In the genomic region with DNA sequence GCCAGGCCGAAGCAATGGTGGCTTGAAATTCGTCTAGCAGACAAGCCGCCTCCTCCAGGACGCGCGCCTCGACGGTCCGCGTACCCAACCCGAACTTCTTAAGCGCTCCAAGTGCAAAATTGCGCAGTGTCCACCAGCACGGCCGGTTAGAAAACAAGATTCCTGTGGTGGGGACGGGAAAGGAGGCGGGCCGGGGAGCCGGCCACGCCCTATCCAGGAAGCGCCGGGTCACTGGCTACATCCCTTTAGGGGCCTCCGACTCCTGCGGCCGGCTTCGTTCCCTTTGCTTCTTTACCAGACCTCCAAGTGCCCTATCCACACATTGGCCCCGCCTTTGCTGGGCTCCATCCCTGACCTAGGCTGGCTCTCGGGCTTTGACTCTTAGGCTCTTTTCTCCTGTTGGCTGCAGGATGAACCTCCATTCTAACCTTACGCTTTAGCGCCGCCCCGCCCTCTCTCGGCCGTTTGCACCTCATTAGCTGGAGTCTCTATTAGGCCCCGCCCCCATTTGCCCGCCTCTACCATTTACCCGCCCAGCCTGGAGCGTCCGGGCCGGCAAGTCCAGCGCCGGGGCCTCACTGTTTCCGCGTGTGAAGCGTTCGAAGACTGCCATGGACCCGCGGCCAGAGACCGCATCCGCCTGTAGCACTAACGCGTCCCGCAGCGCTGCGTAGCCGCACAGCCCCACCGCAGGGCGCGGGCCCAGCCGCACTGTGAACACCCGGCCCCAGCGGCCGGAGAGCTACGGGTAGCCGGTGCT, we compare ENCODE assay signal across 8 cellular contexts. TPM values are rescaled to one million over a fixed set of nuclear protein-coding genes. Genes with fewer than 3 reads are reported as not detected.
DNase-seq lines count a peak whose midpoint lies in the region; ATAC-seq and TF ChIP-seq lines count a peak whose summit lies in the region.
"Not testable (repeated sequence)": the region's sequence is repeated elsewhere in the genome, so short reads cannot be mapped to it uniquely, and the experiment has no call there.

No MANE protein-coding gene starts in this region.

- TF ChIP-seq CTCF in Calu3 (IDR thresholded peaks at IDR 0.05; ENCODE audit: unreplicated experiment); MM.1S (IDR thresholded peaks at IDR 0.05; ENCODE audit: low read length); fibroblast of the aortic adventitia (IDR thresholded peaks at IDR 0.05; ENCODE audit: insufficient read depth, low read length); mesothelial cell of epicardium (IDR thresholded peaks at IDR 0.05; ENCODE audit: unreplicated experiment): not testable (repeated sequence)
- peak in 2 of 6 experiments; percentile 26 to 27 for TF ChIP-seq CTCF in adrenal gland (IDR thresholded peaks at IDR 0.05)

- 1 to 14% (median 6%) methylated on average over 10 to 60 of the region's 65 CpGs for WGBS in adrenal gland, 4 donors

- H3K9me2 ChIP-seq in MM.1S (replicated peaks; ENCODE audit: insufficient read depth, low read length): not testable (repeated sequence)

- H3K9me3 Mint-ChIP-seq in Calu3 (ENCODE audit: low read depth, unreplicated experiment); mesothelial cell of epicardium; stimulated activated memory B cell treated with anti-CD40 and anti-IgM and Interleukin-4, amounts not matched to agents 10 μg/mL and 1 μg/mL and 100 μg/mL, for 72 hours: not testable (repeated sequence)

- H3K27me3 ChIP-seq in MM.1S (replicated peaks; ENCODE audit: insufficient read depth, low read length); adrenal gland: not testable (repeated sequence)

- BruUV-seq in Calu3 (replicated peaks; lab: Mats Ljungman, UMichigan): not testable (repeated sequence)

- peak; percentile 49 for ATAC-seq in GM21737 (IDR thresholded peaks at IDR 0.05; ENCODE audit: unreplicated experiment)
- peak; percentile 92 for ATAC-seq in stimulated activated memory B cell treated with anti-CD40 and anti-IgM and Interleukin-4, amounts not matched to agents 10 μg/mL and 1 μg/mL and 100 μg/mL, for 72 hours

- not testable (repeated sequence) for H3F3A ChIP-seq in MM.1S (ENCODE audit: insufficient read depth, low read length)

- H3K79me2 ChIP-seq in MM.1S (ENCODE audit: low read length): not testable (repeated sequence)

- not testable (repeated sequence) for TF ChIP-seq POLR2A in adrenal gland (IDR thresholded peaks at IDR 0.05)

- H3K27ac ChIP-seq in MM.1S (ENCODE audit: low read length): not testable (repeated sequence)
- peak overlapping the region in 4 of 5 donors; percentile 13 to 84 (median 55) for H3K27ac ChIP-seq in adrenal gland

- peak overlapping the region; percentile 53 for H3K27ac Mint-ChIP-seq in Calu3 (ENCODE audit: unreplicated experiment)
- H3K27ac Mint-ChIP-seq in mesothelial cell of epicardium: peak overlapping the region; percentile 96
- peak overlapping the region; percentile 82 for H3K27ac Mint-ChIP-seq in stimulated activated memory B cell treated with anti-CD40 and anti-IgM and Interleukin-4, amounts not matched to agents 10 μg/mL and 1 μg/mL and 100 μg/mL, for 72 hours

- not testable (repeated sequence) for H3K36me3 ChIP-seq in MM.1S (replicated peaks; ENCODE audit: insufficient read depth, low read length)
- peaks cover 0 to 25% of the 10 kb centered on the region in 2 donors for H3K36me3 ChIP-seq in adrenal gland (replicated peaks in 1 of 2)

- H3K9me3 ChIP-seq in MM.1S (replicated peaks; ENCODE audit: insufficient read depth, low read length); adrenal gland (replicated peaks in 1 of 3): not testable (repeated sequence)

- H3K4me3 ChIP-seq in MM.1S (ENCODE audit: low read length): peak overlapping the region; percentile 29; the same call in 1 of the 2 replicates
- H3K4me3 ChIP-seq in adrenal gland: peak overlapping the region in 1 of 4 donors; percentile 30
- H3K4me3 ChIP-seq in fibroblast of the aortic adventitia (ENCODE audit: low read depth, low read length): peak overlapping the region; percentile 48

- not testable (repeated sequence) for H2AFZ ChIP-seq in MM.1S (ENCODE audit: low read length)

- H3K4me2 ChIP-seq in MM.1S (ENCODE audit: low read depth, low read length): not testable (repeated sequence)

- peaks cover 27% of the 10 kb centered on the region for H3K27me3 Mint-ChIP-seq in Calu3 (ENCODE audit: unreplicated experiment)
- H3K27me3 Mint-ChIP-seq in mesothelial cell of epicardium (ENCODE audit: low read depth); stimulated activated memory B cell treated with anti-CD40 and anti-IgM and Interleukin-4, amounts not matched to agents 10 μg/mL and 1 μg/mL and 100 μg/mL, for 72 hours: not testable (repeated sequence)

- CTCF ChIA-PET in Calu3 (lab: Charles Lee): not testable (repeated sequence)

- intact Hi-C loops in Calu3 (cut with micrococcal nuclease; ENCODE audit: unreplicated experiment); adrenal gland (cut with DNase I): not testable (repeated sequence)

- peak; percentile 72 for DNase-seq in Calu3
- not testable (repeated sequence) for DNase-seq in MM.1S
- peak; percentile 93 for DNase-seq in SW480 (ENCODE audit: low spot score)
- peak; percentile 72 to 91 (median 82) for DNase-seq in adrenal gland
- peak; percentile 72 for DNase-seq in fibroblast of the aortic adventitia (ENCODE audit: low read depth)
- peak; percentile 58 to 79 for DNase-seq in mesothelial cell of epicardium (ENCODE audit: low spot score in 2 of 2, unreplicated experiment in 2 of 2)

- H3K4me1 ChIP-seq in MM.1S (ENCODE audit: low read length): not testable (repeated sequence)
- peaks cover 10 to 39% of the 10 kb centered on the region in 2 donors for H3K4me1 ChIP-seq in adrenal gland (replicated peaks in 1 of 2)

- H3K9ac ChIP-seq in MM.1S (ENCODE audit: low read length): not testable (repeated sequence)

- peaks cover 75% of the 10 kb centered on the region for H3K36me3 Mint-ChIP-seq in Calu3 (ENCODE audit: insufficient read depth, unreplicated experiment)
- H3K36me3 Mint-ChIP-seq in mesothelial cell of epicardium: not testable (repeated sequence)
- peaks cover 26% of the 10 kb centered on the region for H3K36me3 Mint-ChIP-seq in stimulated activated memory B cell treated with anti-CD40 and anti-IgM and Interleukin-4, amounts not matched to agents 10 μg/mL and 1 μg/mL and 100 μg/mL, for 72 hours

- H3K4me1 Mint-ChIP-seq in Calu3 (ENCODE audit: low read depth, unreplicated experiment): peaks cover 44% of the 10 kb centered on the region
- peaks cover 64% of the 10 kb centered on the region for H3K4me1 Mint-ChIP-seq in mesothelial cell of epicardium
- H3K4me1 Mint-ChIP-seq in stimulated activated memory B cell treated with anti-CD40 and anti-IgM and Interleukin-4, amounts not matched to agents 10 μg/mL and 1 μg/mL and 100 μg/mL, for 72 hours: peaks cover 65% of the 10 kb centered on the region

- H3K4me3 Mint-ChIP-seq in Calu3 (ENCODE audit: low read depth, unreplicated experiment) (peak overlapping the region; percentile 73), mesothelial cell of epicardium (peak overlapping the region; percentile 94)
- H3K4me3 Mint-ChIP-seq in stimulated activated memory B cell treated with anti-CD40 and anti-IgM and Interleukin-4, amounts not matched to agents 10 μg/mL and 1 μg/mL and 100 μg/mL, for 72 hours: peak overlapping the region; percentile 96

- H4K20me1 ChIP-seq in MM.1S (ENCODE audit: insufficient read depth, low read length): not testable (repeated sequence)

RNA-seq across cellular contexts. Expression of a gene that starts 11.8 kb away (rescaled TPM):
- total RNA-seq in Calu3 (2022) (95.4 and 109 TPM in 2 replicates), adrenal gland (100 to 1,000 TPM in 5 of 8 donors, 10 to 100 TPM in 3; 79.2 to 116 (median 104) TPM), fibroblast of the aortic adventitia (ENCODE audit: low replicate concordance) (60.6 and 64.2 TPM in 2 replicates), mesothelial cell of epicardium (107 to 109 TPM (median 108 TPM) in 3 replicates)
- 100 to 1,000 TPM in 1 of 3 donors, 10 to 100 TPM in 2; 53.1 to 122 (median 98.7) TPM for polyA plus RNA-seq in adrenal gland

RNA-seq across cellular contexts. Expression of a gene that starts 32.8 kb away (rescaled TPM):
- total RNA-seq in Calu3 (2022) (21.0 and 22.7 TPM in 2 replicates), adrenal gland (100 to 1,000 TPM in 1 of 8 donors, 10 to 100 TPM in 7; 41.4 to 105 (median 68.2) TPM), fibroblast of the aortic adventitia (ENCODE audit: low replicate concordance) (9.0 and 10.1 TPM in 2 replicates), mesothelial cell of epicardium (13.2 to 15.8 TPM (median 14.5 TPM) in 3 replicates)
- polyA plus RNA-seq in adrenal gland: 100 to 1,000 TPM in 1 of 3 donors, 10 to 100 TPM in 2; 25.8 to 135 (median 97.5) TPM

RNA-seq across cellular contexts. Expression of a gene that starts 35.5 kb away (rescaled TPM):
- total RNA-seq in Calu3 (2022) (30.2 and 49.3 TPM in 2 replicates), adrenal gland (1 to 10 TPM in 2 of 8 donors, under 1 TPM in 1, not detected in 5; 0.74 to 9.2 (median 1.0) TPM), fibroblast of the aortic adventitia (ENCODE audit: low replicate concordance) (not detected in 2 replicates), mesothelial cell of epicardium (1.2 to 2.7 TPM (median 1.4 TPM) in 3 replicates)
- polyA plus RNA-seq in adrenal gland: 1 to 10 TPM in 2 of 3 donors, not detected in 1; 8.3 to 8.7 TPM

RNA-seq across cellular contexts. Expression of a gene that starts 39.4 kb away (rescaled TPM):
- total RNA-seq in Calu3 (2022): not detected in 2 replicates
- 1 to 10 TPM in 3 of 8 donors, under 1 TPM in 4, not detected in 1; 0.18 to 2.1 (median 0.84) TPM for total RNA-seq in adrenal gland
- 1 to 10 TPM in 1 of 3 donors, under 1 TPM in 2; 0.51 to 1.7 (median 0.57) TPM for polyA plus RNA-seq in adrenal gland
- total RNA-seq in fibroblast of the aortic adventitia (ENCODE audit: low replicate concordance): not detected in 2 replicates
- total RNA-seq in mesothelial cell of epicardium: 0.27 to 0.40 TPM (median 0.34 TPM) in 3 replicates

RNA-seq across cellular contexts. Expression of a gene that starts 59.8 kb away (rescaled TPM):
- total RNA-seq in Calu3 (2022) (95.4 and 102 TPM in 2 replicates), adrenal gland (10 to 100 TPM; 18.5 to 91.3 (median 57.3) TPM), fibroblast of the aortic adventitia (ENCODE audit: low replicate concordance) (19.1 and 29.8 TPM in 2 replicates), mesothelial cell of epicardium (109 to 121 TPM (median 111 TPM) in 3 replicates)
- 100 to 1,000 TPM in 2 of 3 donors, 10 to 100 TPM in 1; 92.1 to 176 (median 164) TPM for polyA plus RNA-seq in adrenal gland
